8 cellular contexts compared by ENCODE assay signal in the genomic region with DNA sequence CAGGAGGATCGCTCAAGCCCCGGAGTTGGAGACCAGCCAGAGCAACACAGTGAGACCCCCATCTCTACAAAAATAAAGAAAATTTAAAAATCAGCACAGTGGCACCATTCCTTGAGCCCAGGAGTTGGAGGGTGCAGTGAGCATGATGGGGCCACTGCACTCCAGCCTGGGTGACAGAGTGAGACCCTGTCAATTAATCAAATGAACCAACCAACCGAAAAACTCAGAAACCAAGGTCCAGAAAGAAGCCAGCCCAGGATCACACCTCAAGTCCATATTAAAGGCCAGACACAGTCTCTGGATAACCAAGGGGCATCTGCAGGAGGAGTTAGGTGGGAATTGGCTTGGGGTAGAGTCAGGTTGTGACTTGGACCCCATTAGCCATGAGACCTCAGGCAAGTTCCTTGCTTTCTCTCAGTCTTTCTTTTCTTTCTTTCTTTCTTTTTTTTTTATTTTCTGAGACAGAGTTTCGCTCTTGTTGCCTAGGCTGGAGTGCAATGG. TPM values are rescaled to one million over a fixed set of nuclear protein-coding genes. Genes with fewer than 3 reads are reported as not detected.
DNase-seq lines count a peak whose midpoint lies in the region; ATAC-seq, FAIRE-seq and TF ChIP-seq lines count a peak whose summit lies in the region.

No MANE protein-coding gene starts in this region.

- H3K36me3 ChIP-seq in mucosa of descending colon (ENCODE audit: low read depth) = no peaks in the 10 kb centered on the region

- ATAC-seq in A549 = peak in 1 of 2 experiments; percentile 3; a peak in 3 of 6 replicates
- ATAC-seq in central memory CD8-positive, alpha-beta T cell (replicated peaks; ENCODE audit: extremely low read depth, poor library complexity, severe bottlenecking) = peak; percentile 8
- no peak for ATAC-seq in mucosa of descending colon

- H3K4me1 ChIP-seq in A549 = peaks cover 17% of the 10 kb centered on the region
- peaks cover 31% of the 10 kb centered on the region for H3K4me1 ChIP-seq in mucosa of descending colon (ENCODE audit: low read depth)

- 28% methylated on average over 4 of the region's 4 CpGs for WGBS in A549 (ENCODE audit: missing lambda C conversion rate)

- H3K4me3 Mint-ChIP-seq in IgD-negative memory B cell = peak overlapping the region; percentile 89 to 98 (median 94)
- peak overlapping the region; percentile 88 for H3K4me3 Mint-ChIP-seq in central memory CD8-positive, alpha-beta T cell

- POLR2A ChIA-PET in A549 (lab: Yijun Ruan, JAX) = interaction anchor here (0.7 to 1.8 kb wide), 6 partner anchors 11 to 443 kb away, joined by 3 to 7 read pairs (median 4); a partner anchor contains a TSS

- TF ChIP-seq EP300 in A549 (IDR thresholded peaks at IDR 0.05) = no peak

- CTCF ChIA-PET in A549 (lab: Yijun Ruan, JAX) = interaction anchor here (0.8 to 2.0 kb wide), 3 partner anchors 15 to 230 kb away, joined by 3 to 9 read pairs (median 5); a partner anchor contains a TSS

- DNase-seq in A549 (ENCODE audit: low read depth in 1 of 2, low spot score in 1 of 2) (no peak), mucosa of descending colon (no peak), cerebellar cortex (ENCODE audit: low spot score) (no peak), NCI-H345 (lab: John Stamatoyannopoulos, UW) (no peak), SIG-M5 (lab: John Stamatoyannopoulos, UW) (no peak)
- DNase-seq in central memory CD8-positive, alpha-beta T cell (ENCODE audit: low spot score in 2 of 2) = no peak
- no peak for DNase-seq in stimulated activated CD4-positive, alpha-beta T cell treated with anti-CD3 and anti-CD28 coated beads, Interleukin-2, amount 100 ng/mL, for 24 hours

- H3K27ac Mint-ChIP-seq in IgD-negative memory B cell = peak overlapping the region; percentile 96 to 98 (median 96)
- peak overlapping the region; percentile 88 for H3K27ac Mint-ChIP-seq in central memory CD8-positive, alpha-beta T cell (ENCODE audit: low read depth)

- peak overlapping the region; percentile 92 for H3K4me2 ChIP-seq in A549

- H3K4me3 ChIP-seq in A549 (peak overlapping the region; percentile 87), mucosa of descending colon (peak overlapping the region; percentile 72)

- H3K9me3 ChIP-seq in A549 = no peaks in the 10 kb centered on the region
- H3K9me3 ChIP-seq in mucosa of descending colon = no peaks in the 10 kb centered on the region

- FAIRE-seq in A549 (lab: Jason Lieb, UNC) = no peak

- no peak for TF ChIP-seq CTCF in A549 (IDR thresholded peaks at IDR 0.05)
- TF ChIP-seq CTCF in mucosa of descending colon (IDR thresholded peaks at IDR 0.05) = no peak

- peak overlapping the region; percentile 94 for H3K27ac ChIP-seq in A549

- peaks cover 10 to 17% (median 16%) of the 10 kb centered on the region in 3 donors for H3K4me1 Mint-ChIP-seq in IgD-negative memory B cell
- peaks cover 29% of the 10 kb centered on the region for H3K4me1 Mint-ChIP-seq in central memory CD8-positive, alpha-beta T cell

- no peak for TF ChIP-seq POLR2A in A549 (IDR thresholded peaks at IDR 0.05; ENCODE audit: low read length)

- TF ChIP-seq RAD21 in A549 (conservative IDR thresholded peaks at IDR 0.05 in 1 of 2, IDR thresholded peaks at IDR 0.05 in 1 of 2) = no peak

- no peaks in the 10 kb centered on the region for H3K27me3 Mint-ChIP-seq in IgD-negative memory B cell
- H3K27me3 Mint-ChIP-seq in central memory CD8-positive, alpha-beta T cell = no peaks in the 10 kb centered on the region

- H3K36me3 Mint-ChIP-seq in IgD-negative memory B cell = peaks cover 2% of the 10 kb centered on the region
- H3K36me3 Mint-ChIP-seq in central memory CD8-positive, alpha-beta T cell (ENCODE audit: insufficient read depth) = peaks cover 6% of the 10 kb centered on the region

- H3K9me3 Mint-ChIP-seq in IgD-negative memory B cell = no peaks in the 10 kb centered on the region
- H3K9me3 Mint-ChIP-seq in central memory CD8-positive, alpha-beta T cell = no peaks in the 10 kb centered on the region

- intact Hi-C loops in mucosa of descending colon (cut with DNase I, micrococcal nuclease) = no loop called here

TF ChIP-seq in A549, 52 proteins besides CTCF, POLR2A, EP300 and RAD21 (continues in another document):
- TF ChIP-seq, protein P1, sequence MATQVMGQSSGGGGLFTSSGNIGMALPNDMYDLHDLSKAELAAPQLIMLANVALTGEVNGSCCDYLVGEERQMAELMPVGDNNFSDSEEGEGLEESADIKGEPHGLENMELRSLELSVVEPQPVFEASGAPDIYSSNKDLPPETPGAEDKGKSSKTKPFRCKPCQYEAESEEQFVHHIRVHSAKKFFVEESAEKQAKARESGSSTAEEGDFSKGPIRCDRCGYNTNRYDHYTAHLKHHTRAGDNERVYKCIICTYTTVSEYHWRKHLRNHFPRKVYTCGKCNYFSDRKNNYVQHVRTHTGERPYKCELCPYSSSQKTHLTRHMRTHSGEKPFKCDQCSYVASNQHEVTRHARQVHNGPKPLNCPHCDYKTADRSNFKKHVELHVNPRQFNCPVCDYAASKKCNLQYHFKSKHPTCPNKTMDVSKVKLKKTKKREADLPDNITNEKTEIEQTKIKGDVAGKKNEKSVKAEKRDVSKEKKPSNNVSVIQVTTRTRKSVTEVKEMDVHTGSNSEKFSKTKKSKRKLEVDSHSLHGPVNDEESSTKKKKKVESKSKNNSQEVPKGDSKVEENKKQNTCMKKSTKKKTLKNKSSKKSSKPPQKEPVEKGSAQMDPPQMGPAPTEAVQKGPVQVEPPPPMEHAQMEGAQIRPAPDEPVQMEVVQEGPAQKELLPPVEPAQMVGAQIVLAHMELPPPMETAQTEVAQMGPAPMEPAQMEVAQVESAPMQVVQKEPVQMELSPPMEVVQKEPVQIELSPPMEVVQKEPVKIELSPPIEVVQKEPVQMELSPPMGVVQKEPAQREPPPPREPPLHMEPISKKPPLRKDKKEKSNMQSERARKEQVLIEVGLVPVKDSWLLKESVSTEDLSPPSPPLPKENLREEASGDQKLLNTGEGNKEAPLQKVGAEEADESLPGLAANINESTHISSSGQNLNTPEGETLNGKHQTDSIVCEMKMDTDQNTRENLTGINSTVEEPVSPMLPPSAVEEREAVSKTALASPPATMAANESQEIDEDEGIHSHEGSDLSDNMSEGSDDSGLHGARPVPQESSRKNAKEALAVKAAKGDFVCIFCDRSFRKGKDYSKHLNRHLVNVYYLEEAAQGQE (IDR thresholded peaks at IDR 0.05) = no peak
- TF ChIP-seq BHLHE40 (IDR thresholded peaks at IDR 0.05; ENCODE audit: low read depth, low read length) (no peak), EHMT2 (IDR thresholded peaks at IDR 0.05; ENCODE audit: low read depth) (no peak), CHD4 (IDR thresholded peaks at IDR 0.05; ENCODE audit: borderline replicate concordance) (no peak), RCOR1 (IDR thresholded peaks at IDR 0.05; ENCODE audit: low read depth, low read length) (no peak)
- TF ChIP-seq, protein P2, sequence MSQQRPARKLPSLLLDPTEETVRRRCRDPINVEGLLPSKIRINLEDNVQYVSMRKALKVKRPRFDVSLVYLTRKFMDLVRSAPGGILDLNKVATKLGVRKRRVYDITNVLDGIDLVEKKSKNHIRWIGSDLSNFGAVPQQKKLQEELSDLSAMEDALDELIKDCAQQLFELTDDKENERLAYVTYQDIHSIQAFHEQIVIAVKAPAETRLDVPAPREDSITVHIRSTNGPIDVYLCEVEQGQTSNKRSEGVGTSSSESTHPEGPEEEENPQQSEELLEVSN (IDR thresholded peaks at IDR 0.05; ENCODE audit: borderline replicate concordance, low read depth) = no peak

RNA-seq across cellular contexts. Expression of a gene that starts 2.4 kb away (rescaled TPM):
- 0.40 and 0.49 TPM in 2 replicates for polyA plus RNA-seq in A549 (2011; rRNA removed)
- polyA plus RNA-seq in A549 (2012; cell fraction: cytosol; rRNA removed) = 1.3 and 1.4 TPM in 2 replicates
- polyA plus RNA-seq in A549 (2012; cell fraction: nucleus; rRNA removed) = 3.4 and 4.8 TPM in 2 replicates
- 1.2 to 1.9 TPM (median 1.5 TPM) in 3 replicates for polyA plus RNA-seq in A549 (2017; fragmentation: RNase III; extraction: RNeasy Plus Mini Kit Qiagen cat#74134 plus additional on column Dnase treatment)
- polyA minus RNA-seq in A549 (2011; rRNA and poly(A)+ RNA removed) = 0.24 and 0.29 TPM in 2 replicates
- 0.39 TPM for polyA plus RNA-seq in IgD-negative memory B cell
- total RNA-seq in mucosa of descending colon = 1 to 10 TPM; 1.5 to 2.5 (median 1.7) TPM

RNA-seq across cellular contexts. Expression of a gene that starts 6.8 kb away (rescaled TPM):
- 65.4 and 77.5 TPM in 2 replicates for polyA plus RNA-seq in A549 (2011; rRNA removed)
- 116 and 139 TPM in 2 replicates for polyA plus RNA-seq in A549 (2012; cell fraction: cytosol; rRNA removed)
- polyA plus RNA-seq in A549 (2012; cell fraction: nucleus; rRNA removed) = 273 and 349 TPM in 2 replicates
- 103 to 113 TPM (median 112 TPM) in 3 replicates for polyA plus RNA-seq in A549 (2017; fragmentation: RNase III; extraction: RNeasy Plus Mini Kit Qiagen cat#74134 plus additional on column Dnase treatment)
- polyA minus RNA-seq in A549 (2011; rRNA and poly(A)+ RNA removed) = 86.3 and 94.3 TPM in 2 replicates
- 64.9 TPM for polyA plus RNA-seq in IgD-negative memory B cell
- 10 to 100 TPM; 74.5 to 98.7 (median 87.8) TPM for total RNA-seq in mucosa of descending colon

RNA-seq across cellular contexts. Expression of a gene that starts 11.7 kb away (rescaled TPM):
- polyA plus RNA-seq in A549 (2011; rRNA removed) (48.0 and 48.6 TPM in 2 replicates), A549 (2017; fragmentation: RNase III; extraction: RNeasy Plus Mini Kit Qiagen cat#74134 plus additional on column Dnase treatment) (46.3 to 48.1 TPM (median 47.0 TPM) in 3 replicates), IgD-negative memory B cell (44.8 TPM)
- 34.8 and 40.4 TPM in 2 replicates for polyA plus RNA-seq in A549 (2012; cell fraction: cytosol; rRNA removed)
- polyA plus RNA-seq in A549 (2012; cell fraction: nucleus; rRNA removed) = 39.8 and 41.7 TPM in 2 replicates
- polyA minus RNA-seq in A549 (2011; rRNA and poly(A)+ RNA removed) = 49.3 and 59.8 TPM in 2 replicates
- 100 to 1,000 TPM in 2 of 3 donors, 10 to 100 TPM in 1; 69.6 to 110 (median 103) TPM for total RNA-seq in mucosa of descending colon

RNA-seq across cellular contexts. Expression of a gene that starts 19.1 kb away (rescaled TPM):
- polyA plus RNA-seq in A549 (2011; rRNA removed) = 17.8 and 18.0 TPM in 2 replicates
- 33.3 and 49.9 TPM in 2 replicates for polyA plus RNA-seq in A549 (2012; cell fraction: cytosol; rRNA removed)
- polyA plus RNA-seq in A549 (2012; cell fraction: nucleus; rRNA removed) = 125 and 164 TPM in 2 replicates
- polyA plus RNA-seq in A549 (2017; fragmentation: RNase III; extraction: RNeasy Plus Mini Kit Qiagen cat#74134 plus additional on column Dnase treatment) = 28.2 to 34.5 TPM (median 34.0 TPM) in 3 replicates
- polyA minus RNA-seq in A549 (2011; rRNA and poly(A)+ RNA removed) = 22.4 and 34.9 TPM in 2 replicates
- 14.4 TPM for polyA plus RNA-seq in IgD-negative memory B cell
- 10 to 100 TPM; 28.9 to 51.8 (median 35.6) TPM for total RNA-seq in mucosa of descending colon

RNA-seq across cellular contexts. Expression of a gene that starts 22.4 kb away (rescaled TPM):
- 17.8 and 26.1 TPM in 2 replicates for polyA plus RNA-seq in A549 (2011; rRNA removed)
- polyA plus RNA-seq in A549 (2012; cell fraction: cytosol; rRNA removed) = 26.0 and 33.5 TPM in 2 replicates
- polyA plus RNA-seq in A549 (2012; cell fraction: nucleus; rRNA removed) = 25.9 and 35.2 TPM in 2 replicates
- polyA plus RNA-seq in A549 (2017; fragmentation: RNase III; extraction: RNeasy Plus Mini Kit Qiagen cat#74134 plus additional on column Dnase treatment) = 37.3 to 40.7 TPM (median 37.9 TPM) in 3 replicates
- polyA minus RNA-seq in A549 (2011; rRNA and poly(A)+ RNA removed) = 8.3 and 9.2 TPM in 2 replicates
- polyA plus RNA-seq in IgD-negative memory B cell = 2.9 TPM
- 1 to 10 TPM; 1.9 to 6.4 (median 3.1) TPM for total RNA-seq in mucosa of descending colon
